In the genomic region with DNA sequence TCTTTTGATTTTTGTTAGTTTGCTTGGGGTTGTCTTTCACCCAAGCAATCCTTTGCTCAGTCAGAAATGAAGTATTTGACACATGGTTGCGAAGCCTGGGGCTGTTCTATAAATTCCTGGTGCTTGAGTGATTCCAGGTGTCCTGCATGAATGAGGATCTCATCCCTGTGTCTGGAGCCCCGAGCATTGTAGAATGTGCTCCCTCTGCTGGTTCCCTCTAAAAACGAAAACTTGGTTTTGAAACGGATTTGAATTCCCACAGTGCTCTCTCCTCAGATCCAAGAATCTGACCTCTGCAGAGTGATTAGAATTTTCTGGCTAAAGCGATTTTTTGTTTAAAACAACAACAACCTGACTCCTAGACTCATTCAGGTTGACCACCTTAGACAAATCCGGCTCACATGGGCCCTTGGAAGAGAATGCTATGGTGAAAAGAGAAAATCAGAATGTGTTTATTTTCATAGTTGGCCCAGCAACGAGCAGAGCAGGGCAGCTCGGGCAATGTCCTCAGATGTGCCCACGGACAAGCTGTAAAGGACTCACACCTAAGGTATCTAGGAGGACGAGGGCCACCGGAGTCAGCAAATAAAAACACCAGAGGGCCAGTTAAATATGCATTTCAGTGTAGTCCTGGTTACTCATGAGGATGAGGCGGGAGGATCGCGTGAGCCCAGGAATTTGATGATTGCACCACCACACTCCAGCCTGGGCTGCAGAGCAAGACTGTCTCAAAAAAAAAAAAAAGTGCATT, we compare ENCODE assay signal across 8 cellular contexts. TPM values are rescaled to one million over a fixed set of nuclear protein-coding genes. Genes with fewer than 3 reads are reported as not detected.
DNase-seq lines count a peak whose midpoint lies in the region; ATAC-seq lines count a peak whose summit lies in the region.

No MANE protein-coding gene starts in this region.

- no peak overlapping the region for H3K9ac ChIP-seq in HUES48 (ENCODE audit: low read depth, low read length)

- DNase-seq in NCI-H2107 treated with DMSO at 0.1 percent for 48 hours (lab: John Stamatoyannopoulos, UW; ENCODE audit: unreplicated experiment) (peak; percentile 77), NCI-H2107 (lab: John Stamatoyannopoulos, UW) (no peak), RPMI8226 (peak; percentile 27), epidermal melanocyte (ENCODE audit: insufficient read length, low spot score) (peak; percentile 85)

- H3K27ac ChIP-seq in HUES48 (ENCODE audit: low read depth, low read length) (no peak overlapping the region), mesodermal cell (ENCODE audit: low read depth, low read length, severe bottlenecking) (peak overlapping the region; percentile 73)

- no peaks in the 10 kb centered on the region for H3K27me3 ChIP-seq in HUES48 (ENCODE audit: control insufficient read depth, insufficient read depth, low read length)

- H3K4me3 ChIP-seq in HUES48 (ENCODE audit: low read depth, low read length): 0 out of 2 replicates have a peak overlapping the region, but pooled peaks have one; percentile 32
- no peak overlapping the region for H3K4me3 ChIP-seq in mesodermal cell (ENCODE audit: extremely low read depth, insufficient read depth, low read length, poor library complexity, severe bottlenecking)

- H3K4me1 ChIP-seq in HUES48 (ENCODE audit: control insufficient read depth, insufficient read depth, low read length) (peaks cover 7% of the 10 kb centered on the region), mesodermal cell (ENCODE audit: control insufficient read depth, insufficient read depth, low read length, poor library complexity, severe bottlenecking) (peaks cover 11% of the 10 kb centered on the region)

- no peak for ATAC-seq in GM21423 (IDR thresholded peaks at IDR 0.05; ENCODE audit: unreplicated experiment)
- no peak for ATAC-seq in GM21529 (IDR thresholded peaks at IDR 0.05; ENCODE audit: unreplicated experiment)

- WGBS in mesodermal cell (ENCODE audit: insufficient coverage in 2 of 2), 2 experiments: 46 to 64% methylated on average over 7 to 13 of the region's 14 CpGs

- H3K9me3 ChIP-seq in HUES48 (ENCODE audit: control insufficient read depth, insufficient read depth, low read length): no peaks in the 10 kb centered on the region
- no peaks in the 10 kb centered on the region for H3K9me3 ChIP-seq in mesodermal cell (ENCODE audit: control insufficient read depth, low read length)

- no peaks in the 10 kb centered on the region for H3K36me3 ChIP-seq in HUES48 (ENCODE audit: control insufficient read depth, insufficient read depth, low read length)
- H3K36me3 ChIP-seq in mesodermal cell (ENCODE audit: control insufficient read depth, insufficient read depth, low read length): no peaks in the 10 kb centered on the region

RNA-seq across cellular contexts. Expression of gene ATP12A, which starts 8.7 kb away (rescaled TPM):
- polyA plus RNA-seq in mesodermal cell (2013, experiment 1 of 2): 0.22 TPM
- 0.20 TPM for polyA plus RNA-seq in mesodermal cell (2013, experiment 2 of 2)
